Comparison of ENCODE assay signal across 15 cellular contexts in the genomic region with DNA sequence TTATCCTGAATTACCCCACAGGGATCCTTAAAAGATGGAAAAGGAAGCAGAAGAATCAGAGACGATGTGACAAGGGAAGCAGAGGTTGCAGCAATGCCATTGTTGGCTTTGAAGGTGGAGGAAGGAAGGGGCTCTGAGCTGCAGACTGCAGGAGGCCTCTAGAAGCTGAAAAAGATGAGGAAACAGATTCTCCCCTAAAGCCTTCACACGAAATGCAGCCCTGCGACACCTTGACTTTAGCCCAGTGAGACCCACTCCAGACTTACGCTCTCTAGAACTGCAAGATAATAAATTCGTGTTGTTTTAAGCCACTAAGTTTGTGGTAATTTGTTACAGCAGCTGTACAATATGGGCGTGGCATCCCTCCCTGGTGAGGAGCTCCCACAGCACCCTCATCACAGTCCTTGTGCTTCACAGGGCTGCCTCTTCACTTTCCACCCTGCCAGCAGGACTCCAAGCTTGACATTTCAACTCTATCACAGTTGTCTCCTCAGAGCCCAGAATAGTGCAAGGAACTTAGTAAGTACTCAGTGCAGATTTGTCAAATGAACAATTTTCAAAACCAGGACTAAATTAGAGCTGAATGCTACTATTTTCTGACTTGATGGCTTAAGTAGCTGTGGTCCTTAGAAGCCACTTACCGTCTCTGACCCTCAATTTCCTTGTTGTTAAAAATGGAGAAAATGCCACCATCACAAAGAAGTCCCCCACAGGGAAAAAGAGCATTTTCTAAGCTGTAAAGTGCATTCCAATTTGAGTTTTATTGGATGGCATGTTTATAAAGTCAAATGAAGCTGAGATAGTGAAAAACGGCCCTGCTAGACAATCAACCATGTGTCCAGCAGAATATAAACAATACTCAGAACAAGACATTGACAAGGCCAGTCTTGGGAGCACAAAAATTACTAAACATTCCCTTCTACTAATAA. TPM values are rescaled to one million over a fixed set of nuclear protein-coding genes. Genes with fewer than 3 reads are reported as not detected.
DNase-seq lines count a peak whose midpoint lies in the region; ATAC-seq, FAIRE-seq and TF ChIP-seq lines count a peak whose summit lies in the region.
"Had no signal": no experiment of that assay in that cellular context is flagged by ENCODE, and none has a peak within 500 bp of the region (broad histone marks: within the 10 kb centered on the region; RNA-seq: fewer than 3 reads in every experiment).

No MANE protein-coding gene starts in this region.

- intact Hi-C loops in K562 (cut with micrococcal nuclease) = no loop called here

- H3K4me1 ChIP-seq in K562 (replicated peaks in 1 of 2; ENCODE audit: control insufficient read depth in 2 of 2, insufficient read depth in 2 of 2, low read length in 2 of 2) = peaks cover 0 to 5% of the 10 kb centered on the region in 2 experiments; a peak in 4 of 5 replicates
- H3K4me1 ChIP-seq in effector memory CD4-positive, alpha-beta T cell (ENCODE audit: control insufficient read depth, insufficient read depth, low read length, poor library complexity, severe bottlenecking) = peaks cover 4% of the 10 kb centered on the region

- CTCF ChIA-PET in K562 (lab: Yijun Ruan, JAX; ENCODE audit: low intra/inter-chr PET ratio) = no interaction called here

- H3K4me3 ChIP-seq in K562 = no peak overlapping the region
- H3K4me3 ChIP-seq in effector memory CD4-positive, alpha-beta T cell (ENCODE audit: insufficient read depth, low read depth, low read length, poor library complexity, severe bottlenecking) = no peak overlapping the region
- H3K4me3 ChIP-seq: thoracic aorta had no signal

- no peak overlapping the region for H3K4me2 ChIP-seq in K562 (ENCODE audit: insufficient read depth, low read length)

- FAIRE-seq in K562 (lab: Jason Lieb, UNC) = no peak

- no peaks in the 10 kb centered on the region for H3K36me3 ChIP-seq in K562 (ENCODE audit: control insufficient read depth, insufficient read depth, low read length)
- H3K36me3 ChIP-seq in effector memory CD4-positive, alpha-beta T cell (ENCODE audit: control insufficient read depth, insufficient read depth, low read length) = no peaks in the 10 kb centered on the region
- H3K36me3 ChIP-seq: BE2C had no signal

- H3K79me2 ChIP-seq in K562 (ENCODE audit: control insufficient read depth, insufficient read depth, low read length) = no peaks in the 10 kb centered on the region

- H4K20me1 ChIP-seq in K562 (replicated peaks; ENCODE audit: control insufficient read depth, insufficient read depth, low read length) = no peaks in the 10 kb centered on the region

- H3K27me3 Mint-ChIP-seq in stimulated activated naive CD8-positive, alpha-beta T cell treated with anti-CD3 and anti-CD28 coated beads, Interleukin-15, amount 100 ng/mL, for 72 hours = peaks cover 2% of the 10 kb centered on the region

- no peak for TF ChIP-seq RAD21 in K562 (CRISPR knock-in tag; conservative IDR thresholded peaks at IDR 0.05 in 1 of 2, IDR thresholded peaks at IDR 0.05 in 1 of 2)

- in situ Hi-C loops in K562 (cut with MboI) = no loop called here

- no peak overlapping the region for H3K27ac ChIP-seq in K562 (ENCODE audit: extremely low read depth, low read depth, low read length)
- H3K27ac ChIP-seq in effector memory CD4-positive, alpha-beta T cell (ENCODE audit: insufficient read depth, low read length, poor library complexity, severe bottlenecking) = no peak overlapping the region
- H3K27ac ChIP-seq: thoracic aorta had no signal

- H2AFZ ChIP-seq in K562 (ENCODE audit: low read depth, low read length) = no peak overlapping the region

- TF ChIP-seq CTCF in K562 (IDR thresholded peaks at IDR 0.05 in 2 of 3, conservative IDR thresholded peaks at IDR 0.05 in 1 of 3; ENCODE audit: insufficient read depth in 2 of 3, low read depth in 1 of 3, low read length in 3 of 3) = no peak

- H3K9ac ChIP-seq in K562 (ENCODE audit: insufficient read depth in 1 of 2, low read depth in 2 of 2, low read length in 2 of 2) = no peak overlapping the region

- 39% methylated on average over 7 of the region's 8 CpGs for WGBS in K562 (ENCODE audit: insufficient coverage, low coverage, missing lambda C conversion rate)

- ATAC-seq in K562 (peak; percentile 40; the same call in 1 of the 3 replicates), HG02884 (IDR thresholded peaks at IDR 0.05; ENCODE audit: unreplicated experiment) (no peak)
- no peak for ATAC-seq in stimulated activated naive CD8-positive, alpha-beta T cell treated with anti-CD3 and anti-CD28 coated beads, Interleukin-15, amount 100 ng/mL, for 72 hours
- ATAC-seq: Panc1 had no signal

- no peak for TF ChIP-seq EP300 in K562 (IDR thresholded peaks at IDR 0.05; ENCODE audit: low read length)

- H3K9me3 Mint-ChIP-seq in stimulated activated naive CD8-positive, alpha-beta T cell treated with anti-CD3 and anti-CD28 coated beads, Interleukin-15, amount 100 ng/mL, for 72 hours = peaks cover 3 to 12% of the 10 kb centered on the region in 2 donors

- H3K27me3 ChIP-seq in K562 (ENCODE audit: control insufficient read depth in 2 of 2, insufficient read depth in 2 of 2, low read length in 2 of 2) = no peaks in the 10 kb centered on the region
- H3K27me3 ChIP-seq in effector memory CD4-positive, alpha-beta T cell (replicated peaks; ENCODE audit: control insufficient read depth, insufficient read depth, low read length, poor library complexity, severe bottlenecking) = no peaks in the 10 kb centered on the region
- H3K27me3 ChIP-seq: BE2C had no signal

- peak; percentile 14 for DNase-seq in stimulated activated CD4-positive, alpha-beta T cell treated with anti-CD3 and anti-CD28 coated beads, Interleukin-15, amount 100 ng/mL, for 24 hours
- DNase-seq in stimulated activated CD4-positive, alpha-beta T cell treated with anti-CD3 and anti-CD28 coated beads, Interleukin-2, amount 100 ng/mL, for 48 hours = no peak
- DNase-seq in NCI-H510A treated with DMSO at 0.1 percent for 48 hours (lab: John Stamatoyannopoulos, UW) = peak; percentile 59
- no peak for DNase-seq in K562 (ENCODE audit: extremely low read depth in 1 of 4, low spot score in 3 of 4)
- DNase-seq in stimulated activated naive CD8-positive, alpha-beta T cell treated with anti-CD3 and anti-CD28 coated beads, Interleukin-15, amount 100 ng/mL, for 72 hours = no peak
- DNase-seq in effector memory CD4-positive, alpha-beta T cell = no peak
- no peak for DNase-seq in NCI-H1930 (lab: John Stamatoyannopoulos, UW)
- DNase-seq: activated CD8-positive, alpha-beta memory T cell treated with anti-CD3 and anti-CD28 coated beads for 24 hours; activated naive CD8-positive, alpha-beta T cell treated with anti-CD3 and anti-CD28 coated beads, Interleukin-2, amount 10 ng/mL, durations not matched to agents 7 days and 5 days; BE2C; cortex of kidney; GDM1 had no signal

- no peak overlapping the region for H3K4me3 Mint-ChIP-seq in stimulated activated naive CD8-positive, alpha-beta T cell treated with anti-CD3 and anti-CD28 coated beads, Interleukin-15, amount 100 ng/mL, for 72 hours
- H3K4me3 Mint-ChIP-seq: activated naive CD8-positive, alpha-beta T cell treated with anti-CD3 and anti-CD28 coated beads, Interleukin-2, amount 10 ng/mL, durations not matched to agents 7 days and 5 days had no signal

- POLR2A ChIA-PET in K562 (lab: Yijun Ruan, JAX) = interaction anchor here (0.6 to 1.2 kb wide), 3 partner anchors 13 to 272 kb away, joined by 3 to 4 read pairs (median 3); no protein-coding TSS in a partner anchor

- BruUV-seq in K562 (replicated peaks; lab: Mats Ljungman, UMichigan) = no TSS peak

- no peaks in the 10 kb centered on the region for H3K9me3 ChIP-seq in K562 (replicated peaks; ENCODE audit: control insufficient read depth, insufficient read depth, low read depth, low read length)
- H3K9me3 ChIP-seq in effector memory CD4-positive, alpha-beta T cell (ENCODE audit: control insufficient read depth, low read length) = no peaks in the 10 kb centered on the region
- H3K9me3 ChIP-seq: BE2C, thoracic aorta had no signal

- no peak for TF ChIP-seq POLR2A in K562 (conservative IDR thresholded peaks at IDR 0.05)

- peak overlapping the region; percentile 16 to 82 for H3K27ac Mint-ChIP-seq in stimulated activated naive CD8-positive, alpha-beta T cell treated with anti-CD3 and anti-CD28 coated beads, Interleukin-15, amount 100 ng/mL, for 72 hours

- peaks cover 37% of the 10 kb centered on the region for H3K4me1 Mint-ChIP-seq in stimulated activated naive CD8-positive, alpha-beta T cell treated with anti-CD3 and anti-CD28 coated beads, Interleukin-15, amount 100 ng/mL, for 72 hours

- H3K9me1 ChIP-seq in K562 (ENCODE audit: control insufficient read depth, insufficient read depth, low read length) = no peaks in the 10 kb centered on the region

TF ChIP-seq in K562, 482 proteins besides CTCF, POLR2A, EP300 and RAD21 (continues in another document):
- TF ChIP-seq GABPB2 (CRISPR knock-in tag; conservative IDR thresholded peaks at IDR 0.05) = no peak
- TF ChIP-seq RBBP5 (IDR thresholded peaks at IDR 0.05; ENCODE audit: borderline replicate concordance, insufficient read depth, low read length, poor library complexity, severe bottlenecking) = no peak

RNA-seq across cellular contexts. Expression of a gene that starts 53.4 kb away (rescaled TPM):
- 13.0 and 24.3 TPM in 2 replicates for total RNA-seq in K562 (2011; cell fraction: chromatin; rRNA removed; ENCODE audit: low replicate concordance)
- 8.0 and 8.6 TPM in 2 replicates for total RNA-seq in K562 (2011; cell fraction: nucleolus; rRNA removed)
- 10.9 and 13.4 TPM in 2 replicates for total RNA-seq in K562 (2011; cell fraction: nucleoplasm; rRNA removed)
- total RNA-seq in K562 (2014; rRNA removed) (11.6 and 12.0 TPM in 2 replicates), K562 (2014; rRNA removed; fragmentation: Illumina TruSeq; extraction: Trizol) (16.9 and 19.4 TPM in 2 replicates), K562 (2015; rRNA removed; fragmentation: Illumina TruSeq; extraction: Trizol) (15.0 and 15.3 TPM in 2 replicates), K562 (2021) (11.1 and 12.0 TPM in 2 replicates)
- polyA plus RNA-seq in K562 (2011; rRNA removed) (19.6 and 21.6 TPM in 2 replicates), K562 (2014; fragmentation: Illumina TruSeq; extraction: Trizol) (15.5 and 18.9 TPM in 2 replicates), K562 (2014; fragmentation: Nextera tagmentation; extraction: Ambion mirVana) (1 to 10 TPM; 5.7 to 7.3 TPM), K562 (2014; rRNA removed) (12.7 and 14.2 TPM in 2 replicates)
- 5.2 and 11.0 TPM in 2 replicates for polyA plus RNA-seq in K562 (2011; cell fraction: cytosol; rRNA removed)
- 5.0 and 9.6 TPM in 2 replicates for polyA plus RNA-seq in K562 (2011; cell fraction: nucleus; rRNA removed)
- 9.5 and 12.7 TPM in 2 replicates for polyA plus RNA-seq in K562 (2012)
- 16.9 and 29.5 TPM in 2 replicates for polyA minus RNA-seq in K562 (2011; rRNA and poly(A)+ RNA removed)
- 11.5 and 13.6 TPM in 2 replicates for polyA minus RNA-seq in K562 (2011; cell fraction: cytosol; rRNA and poly(A)+ RNA removed)
- 6.1 and 19.2 TPM in 2 replicates for polyA minus RNA-seq in K562 (2011; cell fraction: nucleus; rRNA and poly(A)+ RNA removed)

Comparison
In these comparisons a context has a peak if more than half of its experiments do, and no peak if none do; other contexts are left out.
1. DNase-seq: peak in stimulated activated CD4-positive, alpha-beta T cell treated with anti-CD3 and anti-CD28 coated beads, Interleukin-15, amount 100 ng/mL, for 24 hours (single experiment) and NCI-H510A treated with DMSO at 0.1 percent for 48 hours (single experiment); none in stimulated activated CD4-positive, alpha-beta T cell treated with anti-CD3 and anti-CD28 coated beads, Interleukin-2, amount 100 ng/mL, for 48 hours (0 of 2), K562 (0 of 4), stimulated activated naive CD8-positive, alpha-beta T cell treated with anti-CD3 and anti-CD28 coated beads, Interleukin-15, amount 100 ng/mL, for 72 hours (0 of 2), effector memory CD4-positive, alpha-beta T cell (0 of 3) and NCI-H1930 (0 of 2).